8 cellular contexts compared by ENCODE assay signal in the genomic region with DNA sequence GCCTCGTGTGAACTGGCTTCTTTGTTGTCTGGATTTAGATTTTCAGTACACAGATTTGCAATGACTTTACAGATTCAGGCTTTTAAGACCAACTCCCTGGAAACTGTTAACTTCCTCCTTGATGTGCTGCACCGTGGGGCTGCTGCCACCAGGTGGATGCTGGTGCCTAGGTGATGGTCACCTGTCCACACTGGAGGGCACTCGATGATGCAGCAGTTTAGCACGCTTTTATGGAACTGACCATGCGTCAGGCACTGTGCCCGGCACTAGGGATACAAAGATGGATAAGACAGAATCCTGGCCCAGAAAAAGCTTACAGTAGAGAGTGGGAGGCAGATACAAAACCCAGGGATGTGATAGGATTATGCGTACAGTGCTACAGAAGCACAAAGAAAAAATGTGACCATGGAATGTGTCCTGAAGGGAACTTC.
DNase-seq lines count a peak whose midpoint lies in the region; ATAC-seq and TF ChIP-seq lines count a peak whose summit lies in the region.

No MANE protein-coding gene starts in this region.

- no peaks in the 10 kb centered on the region for H3K4me1 ChIP-seq in gastrocnemius medialis
- no peaks in the 10 kb centered on the region for H3K4me1 ChIP-seq in right cardiac atrium (ENCODE audit: control insufficient read depth, insufficient read depth, low read length)

- peak; percentile 78 for DNase-seq in Calu3
- DNase-seq in RWPE1 (ENCODE audit: low spot score) = peak; percentile 26
- peak; percentile 33 for DNase-seq in iPS-NIHi11 (ENCODE audit: low spot score)
- no peak for DNase-seq in gastrocnemius medialis
- DNase-seq in C1 segment of cervical spinal cord (lab: John Stamatoyannopoulos, UW) = no peak
- DNase-seq in right cardiac atrium = no peak

- in situ Hi-C loops in gastrocnemius medialis (cut with MboI; ENCODE audit: low sequenced_read_pairs in 4 of 4) = no loop called here

- no peak for TF ChIP-seq POLR2A in gastrocnemius medialis (IDR thresholded peaks at IDR 0.05)

- no peaks in the 10 kb centered on the region for H3K27me3 ChIP-seq in gastrocnemius medialis
- no peaks in the 10 kb centered on the region for H3K27me3 ChIP-seq in right cardiac atrium (ENCODE audit: control insufficient read depth, insufficient read depth)

- H3K27ac Mint-ChIP-seq in Calu3 (ENCODE audit: unreplicated experiment) = peak overlapping the region; percentile 12

- peak; percentile 68 for ATAC-seq in GM21723 (IDR thresholded peaks at IDR 0.05; ENCODE audit: unreplicated experiment)
- ATAC-seq in gastrocnemius medialis = no peak
- no peak for ATAC-seq in HG03571 (IDR thresholded peaks at IDR 0.05; ENCODE audit: unreplicated experiment)
- no peak for ATAC-seq in right cardiac atrium

- peak; percentile 70 for TF ChIP-seq CTCF in Calu3 (IDR thresholded peaks at IDR 0.05; ENCODE audit: unreplicated experiment)
- TF ChIP-seq CTCF in RWPE1 (conservative IDR thresholded peaks at IDR 0.05; ENCODE audit: low read depth) = peak; percentile 22
- no peak for TF ChIP-seq CTCF in gastrocnemius medialis (IDR thresholded peaks at IDR 0.05 in 4 of 5, conservative IDR thresholded peaks at IDR 0.05 in 1 of 5)

- H3K27me3 Mint-ChIP-seq in Calu3 (ENCODE audit: unreplicated experiment) = no peaks in the 10 kb centered on the region

- POLR2A ChIA-PET in RWPE1 (lab: Yijun Ruan, JAX; ENCODE audit: low non-redundant PET) = no interaction called here

- CTCF ChIA-PET in Calu3 (lab: Charles Lee) (no interaction called here), RWPE1 (lab: Yijun Ruan, JAX) (interaction anchor here (0.6 to 1.1 kb wide), 3 partner anchors 161 to 716 kb away, joined by 3 to 4 read pairs (median 3); no protein-coding TSS in a partner anchor)

- no peaks in the 10 kb centered on the region for H3K36me3 ChIP-seq in gastrocnemius medialis

- no peak overlapping the region for H3K4me3 Mint-ChIP-seq in Calu3 (ENCODE audit: low read depth, unreplicated experiment)

- no TSS peak for BruUV-seq in Calu3 (replicated peaks; lab: Mats Ljungman, UMichigan)

- peaks cover 6% of the 10 kb centered on the region for H3K36me3 Mint-ChIP-seq in Calu3 (ENCODE audit: insufficient read depth, unreplicated experiment)

- peaks cover 23% of the 10 kb centered on the region for H3K4me1 Mint-ChIP-seq in Calu3 (ENCODE audit: low read depth, unreplicated experiment)

- H3K9me3 ChIP-seq in gastrocnemius medialis (no peaks in the 10 kb centered on the region), right cardiac atrium (ENCODE audit: control insufficient read depth, low read length) (no peaks in the 10 kb centered on the region)

- intact Hi-C loops in Calu3 (cut with micrococcal nuclease; ENCODE audit: unreplicated experiment) (loop anchor here (1.0 kb wide), 1 partner anchor 172 kb away; no protein-coding TSS in a partner anchor), gastrocnemius medialis (cut with DNase I; ENCODE audit: low total_unique reads) (no loop called here), right cardiac atrium (cut with DNase I) (no loop called here)

- H3K4me3 ChIP-seq in gastrocnemius medialis (no peak overlapping the region), right cardiac atrium (ENCODE audit: low read length) (no peak overlapping the region)

- H3K9me3 Mint-ChIP-seq in Calu3 (ENCODE audit: low read depth, unreplicated experiment) = no peaks in the 10 kb centered on the region

- no peak overlapping the region for H3K27ac ChIP-seq in RWPE1
- no peak overlapping the region for H3K27ac ChIP-seq in gastrocnemius medialis
- no peak overlapping the region for H3K27ac ChIP-seq in right cardiac atrium (ENCODE audit: low read length)

- WGBS in right cardiac atrium = 61% methylated on average over 7 of the region's 7 CpGs

Comparison
In these comparisons a context has a peak if more than half of its experiments do, and no peak if none do; other contexts are left out.
1. DNase-seq: peak in Calu3 (single experiment), RWPE1 (single experiment) and iPS-NIHi11 (single experiment); none in gastrocnemius medialis (0 of 2), C1 segment of cervical spinal cord (0 of 14) and right cardiac atrium (0 of 3).
2. CTCF ChIP-seq: peak in Calu3 (single experiment) and RWPE1 (single experiment); none in gastrocnemius medialis (0 of 5).